1 cellular context compared by ENCODE assay signal in the genomic region with DNA sequence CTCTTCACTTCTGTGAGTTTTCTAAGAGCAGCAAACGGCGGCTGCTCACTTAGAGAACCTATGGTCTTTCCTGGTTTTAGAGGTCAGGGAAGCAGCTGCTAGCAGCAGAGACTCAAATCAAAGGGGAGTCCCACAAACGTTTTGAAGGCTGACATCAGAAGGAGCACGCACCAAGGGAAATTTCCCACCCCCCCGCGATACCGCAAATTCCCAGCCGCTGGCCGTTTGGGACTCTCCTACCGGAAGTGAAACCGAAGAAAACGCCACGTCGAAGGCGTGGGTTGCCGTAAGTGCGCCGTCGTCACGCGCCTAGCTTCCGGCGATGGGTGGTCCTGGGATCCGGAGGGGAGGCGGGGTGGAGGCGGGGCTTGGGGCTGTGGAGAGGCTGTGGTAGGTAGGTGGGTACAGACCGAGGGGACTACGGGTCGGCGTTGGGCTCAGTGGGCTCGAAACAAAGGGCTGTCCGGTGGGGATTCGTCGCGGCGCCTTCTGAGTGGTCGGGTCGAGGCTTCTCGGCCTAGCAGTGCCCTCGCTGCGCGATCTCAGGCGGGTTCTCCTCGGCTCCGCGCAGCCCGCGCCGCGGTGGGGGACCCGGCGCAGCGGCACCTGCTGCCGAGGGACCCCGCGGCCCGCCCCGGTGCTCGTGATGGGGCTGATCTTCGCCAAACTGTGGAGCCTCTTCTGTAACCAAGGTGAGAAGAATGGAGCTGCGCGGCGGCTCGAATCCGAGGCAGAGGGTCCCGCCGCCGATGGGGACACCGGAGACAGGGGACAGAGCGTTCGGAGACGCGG.
TF ChIP-seq lines count a peak whose summit lies in the region.

A gene with protein sequence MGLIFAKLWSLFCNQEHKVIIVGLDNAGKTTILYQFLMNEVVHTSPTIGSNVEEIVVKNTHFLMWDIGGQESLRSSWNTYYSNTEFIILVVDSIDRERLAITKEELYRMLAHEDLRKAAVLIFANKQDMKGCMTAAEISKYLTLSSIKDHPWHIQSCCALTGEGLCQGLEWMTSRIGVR (plus strand): TSS at position 440 of the 792 bp plus-strand sequence. CDS start 207 bp downstream, at position 647.

TF ChIP-seq in HepG2, 621 proteins besides CTCF, POLR2A, EP300 and RAD21 (continued from another document and continues in another):
- 0 out of 2 replicates have a peak, but pooled peaks have one; percentile 39 for TF ChIP-seq KLF12 (CRISPR knock-in tag; IDR thresholded peaks at IDR 0.05; ENCODE audit: borderline replicate concordance)
- peak; percentile 79 for TF ChIP-seq CBFB (CRISPR knock-in tag; IDR thresholded peaks at IDR 0.05)
- no peak for TF ChIP-seq NFE2 (CRISPR knock-in tag; IDR thresholded peaks at IDR 0.05)
- TF ChIP-seq, protein P1, sequence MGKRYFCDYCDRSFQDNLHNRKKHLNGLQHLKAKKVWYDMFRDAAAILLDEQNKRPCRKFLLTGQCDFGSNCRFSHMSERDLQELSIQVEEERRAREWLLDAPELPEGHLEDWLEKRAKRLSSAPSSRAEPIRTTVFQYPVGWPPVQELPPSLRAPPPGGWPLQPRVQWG (CRISPR knock-in tag; IDR thresholded peaks at IDR 0.05; ENCODE audit: borderline replicate concordance, low read depth): no peak
- peak; percentile 76 for TF ChIP-seq PHF21A (CRISPR knock-in tag; IDR thresholded peaks at IDR 0.05)
- TF ChIP-seq, protein P2, sequence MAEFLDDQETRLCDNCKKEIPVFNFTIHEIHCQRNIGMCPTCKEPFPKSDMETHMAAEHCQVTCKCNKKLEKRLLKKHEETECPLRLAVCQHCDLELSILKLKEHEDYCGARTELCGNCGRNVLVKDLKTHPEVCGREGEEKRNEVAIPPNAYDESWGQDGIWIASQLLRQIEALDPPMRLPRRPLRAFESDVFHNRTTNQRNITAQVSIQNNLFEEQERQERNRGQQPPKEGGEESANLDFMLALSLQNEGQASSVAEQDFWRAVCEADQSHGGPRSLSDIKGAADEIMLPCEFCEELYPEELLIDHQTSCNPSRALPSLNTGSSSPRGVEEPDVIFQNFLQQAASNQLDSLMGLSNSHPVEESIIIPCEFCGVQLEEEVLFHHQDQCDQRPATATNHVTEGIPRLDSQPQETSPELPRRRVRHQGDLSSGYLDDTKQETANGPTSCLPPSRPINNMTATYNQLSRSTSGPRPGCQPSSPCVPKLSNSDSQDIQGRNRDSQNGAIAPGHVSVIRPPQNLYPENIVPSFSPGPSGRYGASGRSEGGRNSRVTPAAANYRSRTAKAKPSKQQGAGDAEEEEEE (CRISPR knock-in tag; IDR thresholded peaks at IDR 0.05; ENCODE audit: borderline replicate concordance): no peak
- TF ChIP-seq KLF6 (CRISPR knock-in tag; IDR thresholded peaks at IDR 0.05): peak; percentile 79
- TF ChIP-seq ZFP37 (CRISPR knock-in tag; IDR thresholded peaks at IDR 0.05; ENCODE audit: borderline replicate concordance): peak; percentile 60; the same call in 1 of the 2 replicates
- 0 out of 2 replicates have a peak, but pooled peaks have one; percentile 38 for TF ChIP-seq MAZ (IDR thresholded peaks at IDR 0.05; ENCODE audit: borderline replicate concordance, low read depth, low read length)
- TF ChIP-seq MAZ (CRISPR knock-in tag; IDR thresholded peaks at IDR 0.05; ENCODE audit: low read depth): peak; percentile 76
- TF ChIP-seq, protein P3, sequence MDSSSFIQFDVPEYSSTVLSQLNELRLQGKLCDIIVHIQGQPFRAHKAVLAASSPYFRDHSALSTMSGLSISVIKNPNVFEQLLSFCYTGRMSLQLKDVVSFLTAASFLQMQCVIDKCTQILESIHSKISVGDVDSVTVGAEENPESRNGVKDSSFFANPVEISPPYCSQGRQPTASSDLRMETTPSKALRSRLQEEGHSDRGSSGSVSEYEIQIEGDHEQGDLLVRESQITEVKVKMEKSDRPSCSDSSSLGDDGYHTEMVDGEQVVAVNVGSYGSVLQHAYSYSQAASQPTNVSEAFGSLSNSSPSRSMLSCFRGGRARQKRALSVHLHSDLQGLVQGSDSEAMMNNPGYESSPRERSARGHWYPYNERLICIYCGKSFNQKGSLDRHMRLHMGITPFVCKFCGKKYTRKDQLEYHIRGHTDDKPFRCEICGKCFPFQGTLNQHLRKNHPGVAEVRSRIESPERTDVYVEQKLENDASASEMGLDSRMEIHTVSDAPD (CRISPR knock-in tag; IDR thresholded peaks at IDR 0.05): no peak
- peak; percentile 62 for TF ChIP-seq FOSL2 (CRISPR knock-in tag; IDR thresholded peaks at IDR 0.05)
- TF ChIP-seq BORCS8-MEF2B (CRISPR knock-in tag; IDR thresholded peaks at IDR 0.05): peak; percentile 73
- no peak for TF ChIP-seq ZBTB4 (CRISPR knock-in tag; IDR thresholded peaks at IDR 0.05; ENCODE audit: borderline replicate concordance)
- TF ChIP-seq KMT2A (CRISPR knock-in tag; IDR thresholded peaks at IDR 0.05): peak; percentile 78
- TF ChIP-seq SRY (CRISPR knock-in tag; IDR thresholded peaks at IDR 0.05): no peak
- TF ChIP-seq GTF3A (CRISPR knock-in tag; conservative IDR thresholded peaks at IDR 0.05): no peak
- 0 out of 2 replicates have a peak, but pooled peaks have one; percentile 65 for TF ChIP-seq ARNT2 (CRISPR knock-in tag; IDR thresholded peaks at IDR 0.05; ENCODE audit: low read depth)
- TF ChIP-seq, protein P4, sequence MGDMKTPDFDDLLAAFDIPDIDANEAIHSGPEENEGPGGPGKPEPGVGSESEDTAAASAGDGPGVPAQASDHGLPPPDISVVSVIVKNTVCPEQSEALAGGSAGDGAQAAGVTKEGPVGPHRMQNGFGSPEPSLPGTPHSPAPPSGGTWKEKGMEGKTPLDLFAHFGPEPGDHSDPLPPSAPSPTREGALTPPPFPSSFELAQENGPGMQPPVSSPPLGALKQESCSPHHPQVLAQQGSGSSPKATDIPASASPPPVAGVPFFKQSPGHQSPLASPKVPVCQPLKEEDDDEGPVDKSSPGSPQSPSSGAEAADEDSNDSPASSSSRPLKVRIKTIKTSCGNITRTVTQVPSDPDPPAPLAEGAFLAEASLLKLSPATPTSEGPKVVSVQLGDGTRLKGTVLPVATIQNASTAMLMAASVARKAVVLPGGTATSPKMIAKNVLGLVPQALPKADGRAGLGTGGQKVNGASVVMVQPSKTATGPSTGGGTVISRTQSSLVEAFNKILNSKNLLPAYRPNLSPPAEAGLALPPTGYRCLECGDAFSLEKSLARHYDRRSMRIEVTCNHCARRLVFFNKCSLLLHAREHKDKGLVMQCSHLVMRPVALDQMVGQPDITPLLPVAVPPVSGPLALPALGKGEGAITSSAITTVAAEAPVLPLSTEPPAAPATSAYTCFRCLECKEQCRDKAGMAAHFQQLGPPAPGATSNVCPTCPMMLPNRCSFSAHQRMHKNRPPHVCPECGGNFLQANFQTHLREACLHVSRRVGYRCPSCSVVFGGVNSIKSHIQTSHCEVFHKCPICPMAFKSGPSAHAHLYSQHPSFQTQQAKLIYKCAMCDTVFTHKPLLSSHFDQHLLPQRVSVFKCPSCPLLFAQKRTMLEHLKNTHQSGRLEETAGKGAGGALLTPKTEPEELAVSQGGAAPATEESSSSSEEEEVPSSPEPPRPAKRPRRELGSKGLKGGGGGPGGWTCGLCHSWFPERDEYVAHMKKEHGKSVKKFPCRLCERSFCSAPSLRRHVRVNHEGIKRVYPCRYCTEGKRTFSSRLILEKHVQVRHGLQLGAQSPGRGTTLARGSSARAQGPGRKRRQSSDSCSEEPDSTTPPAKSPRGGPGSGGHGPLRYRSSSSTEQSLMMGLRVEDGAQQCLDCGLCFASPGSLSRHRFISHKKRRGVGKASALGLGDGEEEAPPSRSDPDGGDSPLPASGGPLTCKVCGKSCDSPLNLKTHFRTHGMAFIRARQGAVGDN (CRISPR knock-in tag; IDR thresholded peaks at IDR 0.05): peak; percentile 90
- no peak for TF ChIP-seq SETDB1 (CRISPR knock-in tag; IDR thresholded peaks at IDR 0.05; ENCODE audit: borderline replicate concordance)
- TF ChIP-seq ZNF619 (CRISPR knock-in tag; IDR thresholded peaks at IDR 0.05): peak; percentile 23; the same call in 1 of the 2 replicates
- TF ChIP-seq ISL2 (CRISPR knock-in tag; IDR thresholded peaks at IDR 0.05): peak; percentile 65
- TF ChIP-seq NCOR1 (IDR thresholded peaks at IDR 0.05; ENCODE audit: borderline replicate concordance, low read length): peak; percentile 24; the same call in 1 of the 2 replicates
- TF ChIP-seq PRDM10 (CRISPR knock-in tag; IDR thresholded peaks at IDR 0.05; ENCODE audit: low read depth): peak; percentile 65; the same call in 1 of the 2 replicates
- 0 out of 2 replicates have a peak, but pooled peaks have one; percentile 58 for TF ChIP-seq ZSCAN20 (CRISPR knock-in tag; IDR thresholded peaks at IDR 0.05; ENCODE audit: borderline replicate concordance)
- no peak for TF ChIP-seq TERF1 (CRISPR knock-in tag; IDR thresholded peaks at IDR 0.05)
- peak; percentile 86 for TF ChIP-seq MED1 (CRISPR knock-in tag; IDR thresholded peaks at IDR 0.05)
- TF ChIP-seq ZNF879 (CRISPR knock-in tag; IDR thresholded peaks at IDR 0.05): 0 out of 2 replicates have a peak, but pooled peaks have one; percentile 68
- TF ChIP-seq ZNF574 (CRISPR knock-in tag; IDR thresholded peaks at IDR 0.05): peak; percentile 68; the same call in 1 of the 2 replicates
- no peak for TF ChIP-seq PCBP2 (optimal IDR thresholded peaks at IDR 0.05; ENCODE audit: low read depth, low read length, poor library complexity, severe bottlenecking)
- 0 out of 2 replicates have a peak, but pooled peaks have one; percentile 41 for TF ChIP-seq ZFYVE20 (CRISPR knock-in tag; IDR thresholded peaks at IDR 0.05; ENCODE audit: borderline replicate concordance, low read depth)
- TF ChIP-seq ZNF652 (CRISPR knock-in tag; IDR thresholded peaks at IDR 0.05; ENCODE audit: borderline replicate concordance, low read depth): no peak
- peak; percentile 90 for TF ChIP-seq CREB1 (IDR thresholded peaks at IDR 0.05)
- TF ChIP-seq CREB1 (CRISPR knock-in tag; IDR thresholded peaks at IDR 0.05): peak; percentile 91
- no peak for TF ChIP-seq SNRNP70 (IDR thresholded peaks at IDR 0.05; ENCODE audit: low read depth, low read length)
